ENCODE assay signal across 8 cellular contexts in genomic region chr10:42552188-42553063, GRCh38.
A peak's percentile ranks its signal among the peaks of the same experiment; 100 is the strongest.
DNase-seq lines count a peak whose midpoint lies in the region; ATAC-seq and TF ChIP-seq lines count a peak whose summit lies in the region.

No MANE protein-coding gene starts in this region.

- peak overlapping the region; percentile 76 for H3K4me3 ChIP-seq in PC-9
- peak overlapping the region; percentile 79 to 89 for H3K4me3 ChIP-seq in esophagus (ENCODE audit: low read depth in 1 of 2, low read length in 2 of 2)
- peak overlapping the region; percentile 88 to 98 for H3K4me3 ChIP-seq in mucosa of rectum (ENCODE audit: low read length in 2 of 2)

- DNase-seq in DMS53 (lab: John Stamatoyannopoulos, UW) = peak; percentile 99
- DNase-seq in KBM-7 = peak; percentile 98
- peak; percentile 95 to 96 for DNase-seq in PC-9
- DNase-seq in activated T-cell treated with anti-CD3 and anti-CD28 coated beads, Interleukin-2, amount 50 U/mL, for 4 hours = peak; percentile 92
- DNase-seq in stimulated activated CD8-positive, alpha-beta memory T cell treated with anti-CD3 and anti-CD28 coated beads, Interleukin-4, amount 100 ng/mL, for 4 hours (ENCODE audit: low read depth in 2 of 2, low spot score in 1 of 2) = peak; percentile 88 to 91

- whole genome bisulfite sequencing in esophagus, 2 donors = 0% methylated on average over 60 to 61 of the region's 61 CpGs

- peaks cover 2% of the 10 kb centered on the region for H3K9me3 Mint-ChIP-seq in activated T-cell treated with anti-CD3 and anti-CD28 coated beads, Interleukin-2, amount 50 U/mL, for 4 hours

- H3K27me3 ChIP-seq in PC-9 (ENCODE audit: insufficient read depth, low read depth) (no peaks in the 10 kb centered on the region), esophagus (ENCODE audit: control insufficient read depth in 1 of 2, insufficient read depth in 2 of 2, low read length in 2 of 2) (no peaks in the 10 kb centered on the region), mucosa of rectum (ENCODE audit: control insufficient read depth in 2 of 2, insufficient read depth in 2 of 2, low read length in 2 of 2) (no peaks in the 10 kb centered on the region)

- CTCF ChIA-PET in PC-9 (lab: Charles Lee) = no interaction called here

- peaks cover 3% of the 10 kb centered on the region; the same call in 1 of the 2 replicates for H3K9me3 ChIP-seq in PC-9 (ENCODE audit: insufficient read depth, low read depth)
- H3K9me3 ChIP-seq in esophagus (ENCODE audit: control insufficient read depth in 2 of 2, insufficient read depth in 1 of 2, low read depth in 1 of 2, low read length in 1 of 2) = no peaks in the 10 kb centered on the region
- H3K9me3 ChIP-seq in mucosa of rectum (ENCODE audit: control insufficient read depth in 2 of 2, low read length in 2 of 2) = no peaks in the 10 kb centered on the region

- POLR2A ChIA-PET in PC-9 (lab: Charles Lee; ENCODE audit: unreplicated experiment) = interaction anchor here (0.5 kb wide), 1 partner anchor 279 kb away, joined by 5 read pairs; no protein-coding TSS in a partner anchor

- peak overlapping the region; percentile 81 for H3K4me2 ChIP-seq in PC-9

- no peak overlapping the region for H3K27ac ChIP-seq in PC-9
- peak overlapping the region; percentile 46 to 75 for H3K27ac ChIP-seq in esophagus (ENCODE audit: low read depth in 2 of 2, low read length in 1 of 2)
- peak overlapping the region; percentile 38 to 45 for H3K27ac ChIP-seq in mucosa of rectum (ENCODE audit: low read depth in 2 of 2, low read length in 2 of 2)

- TSS peak; percentile 49 for BruUV-seq in PC-9 (replicated peaks; lab: Mats Ljungman, UMichigan)

- H2AFZ ChIP-seq in PC-9 = peak overlapping the region; percentile 97

- H3K79me2 ChIP-seq in PC-9 (ENCODE audit: low read depth) = peaks cover 7% of the 10 kb centered on the region; the same call in 1 of the 2 replicates

- H3K4me1 ChIP-seq in PC-9 (replicated peaks; ENCODE audit: insufficient read depth) (peaks cover 7% of the 10 kb centered on the region), esophagus (ENCODE audit: control insufficient read depth in 2 of 2, insufficient read depth in 2 of 2, low read length in 1 of 2) (peaks cover 5 to 6% of the 10 kb centered on the region in 2 donors), mucosa of rectum (ENCODE audit: control insufficient read depth in 2 of 2, insufficient read depth in 2 of 2, low read length in 2 of 2) (peaks cover 6 to 10% of the 10 kb centered on the region in 2 donors)

- in situ Hi-C loops in KBM-7 (cut with MboI; ENCODE audit: low pct_unique_long_range_greater_than_20kb, low sequenced_read_pairs) = no loop called here

- H3K9me2 ChIP-seq in PC-9 (ENCODE audit: insufficient read depth) = no peaks in the 10 kb centered on the region

- ATAC-seq in GM21723 (IDR thresholded peaks at IDR 0.05; ENCODE audit: unreplicated experiment) = peak; percentile 94
- peak; percentile 92 to 93 for ATAC-seq in activated T-cell treated with anti-CD3 and anti-CD28 coated beads, Interleukin-2, amount 50 U/mL, for 4 hours

- peaks cover 44% of the 10 kb centered on the region for H3K4me1 Mint-ChIP-seq in activated T-cell treated with anti-CD3 and anti-CD28 coated beads, Interleukin-2, amount 50 U/mL, for 4 hours (ENCODE audit: low read depth)

- H4K20me1 ChIP-seq in PC-9 (ENCODE audit: insufficient read depth) = no peaks in the 10 kb centered on the region

- peaks cover 18% of the 10 kb centered on the region for H3K36me3 Mint-ChIP-seq in activated T-cell treated with anti-CD3 and anti-CD28 coated beads, Interleukin-2, amount 50 U/mL, for 4 hours (ENCODE audit: insufficient read depth)

- intact Hi-C loops in PC-9 (cut with micrococcal nuclease; ENCODE audit: unreplicated experiment) = loop anchor here (2.0 to 10.0 kb wide), 3 partner anchors 86 to 1022 kb away; partner anchors contain the start of genes BMS1, ZNF239 and ZNF33B

- no peak for TF ChIP-seq CTCF in PC-9 (conservative IDR thresholded peaks at IDR 0.05)

- peak overlapping the region; percentile 74 to 83 for H3K9ac ChIP-seq in mucosa of rectum (ENCODE audit: low read depth in 1 of 2, low read length in 2 of 2)

- H3K4me3 Mint-ChIP-seq in activated T-cell treated with anti-CD3 and anti-CD28 coated beads, Interleukin-2, amount 50 U/mL, for 4 hours = peak overlapping the region; percentile 98

- 0 out of 2 replicates have a peak, but pooled peaks cover 10% of the 10 kb centered on the region for H3K36me3 ChIP-seq in PC-9 (ENCODE audit: low read depth)
- H3K36me3 ChIP-seq in esophagus (ENCODE audit: control insufficient read depth in 2 of 2, insufficient read depth in 2 of 2, low read length in 1 of 2) = no peaks in the 10 kb centered on the region
- H3K36me3 ChIP-seq in mucosa of rectum (ENCODE audit: control insufficient read depth in 2 of 2, insufficient read depth in 2 of 2, low read length in 2 of 2) = no peaks in the 10 kb centered on the region

- H3K27me3 Mint-ChIP-seq in activated T-cell treated with anti-CD3 and anti-CD28 coated beads, Interleukin-2, amount 50 U/mL, for 4 hours (ENCODE audit: low read depth) = no peaks in the 10 kb centered on the region

- H3F3A ChIP-seq in PC-9 (ENCODE audit: insufficient read depth, low read depth) = no peaks in the 10 kb centered on the region
